31 cellular contexts compared by ENCODE assay signal in the genomic region with DNA sequence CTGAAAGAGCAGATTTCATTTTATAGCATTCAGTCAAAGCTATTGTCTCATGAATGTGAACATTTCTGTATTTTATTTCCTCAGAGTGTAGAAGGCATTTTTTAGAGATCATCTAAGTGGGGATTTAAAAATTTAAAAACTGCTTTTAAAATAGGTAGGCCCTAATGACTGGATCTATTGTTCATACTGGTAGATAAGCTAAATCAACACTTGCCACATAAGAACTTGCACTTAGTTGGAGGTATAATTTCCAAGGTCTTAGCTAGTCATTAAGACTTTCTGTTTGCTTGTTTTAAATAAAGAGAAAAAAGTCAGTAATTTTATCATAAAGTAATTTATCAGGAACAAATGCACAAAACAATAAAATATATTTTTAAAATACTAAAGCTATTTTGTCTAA.
"Had no signal": no experiment of that assay in that cellular context is flagged by ENCODE, and none has a peak within 500 bp of the region (broad histone marks: within the 10 kb centered on the region; RNA-seq: fewer than 3 reads in every experiment).

No MANE protein-coding gene starts in this region.

- H3K27me3 ChIP-seq: adrenal gland, ascending aorta, body of pancreas, brain microvascular endothelial cell, breast epithelium, cardiac muscle cell had no signal

- H3K36me3 ChIP-seq: adrenal gland, ascending aorta, brain microvascular endothelial cell, breast epithelium, cardiac muscle cell had no signal

- H3K27ac ChIP-seq: adrenal gland, ascending aorta, body of pancreas, brain microvascular endothelial cell, breast epithelium, cardiac muscle cell had no signal

- H3K4me1 ChIP-seq: adrenal gland, ascending aorta, breast epithelium had no signal

- ATAC-seq: activated naive CD4-positive, alpha-beta T cell treated with anti-CD3 and anti-CD28 coated beads, Interleukin-2, amount 50 U/mL, for 72 hours; activated naive CD8-positive, alpha-beta T cell treated with anti-CD3 and anti-CD28 coated beads, Interleukin-2, amount 50 U/mL, for 24 hours; activated T-cell treated with anti-CD3 and anti-CD28 coated beads, Interleukin-2, amount 50 U/mL, for 4 hours; activated T-cell treated with anti-CD3 and anti-CD28 coated beads, Interleukin-2, amount 50 U/mL, for 72 hours; activated T-helper 17 cell treated with anti-CD3 and anti-CD28 coated beads, Interleukin-2, amount 50 U/mL, for 72 hours; body of pancreas had no signal

- H3K4me3 ChIP-seq: adrenal gland, ascending aorta, body of pancreas, breast epithelium, cardiac muscle cell had no signal

- H3K9me3 ChIP-seq: adrenal gland, ascending aorta, body of pancreas, breast epithelium had no signal

- DNase-seq: activated effector memory CD4-positive, alpha-beta T cell treated with anti-CD3 and anti-CD28 coated beads, Interleukin-2, amount 50 U/mL, for 16 hours; activated effector memory CD4-positive, alpha-beta T cell treated with Interleukin-2 at 50 U/mL for 16 hours; activated gamma-delta T cell; activated gamma-delta T cell treated with Interleukin-2 at 50 U/mL for 16 hours; activated naive CD4-positive, alpha-beta T cell; activated naive CD4-positive, alpha-beta T cell treated with anti-CD3 and anti-CD28 coated beads for 36 hours; activated naive CD4-positive, alpha-beta T cell treated with anti-CD3 and anti-CD28 coated beads, Interleukin-2, amount 10 ng/mL, durations not matched to agents 7 days and 5 days; activated naive CD4-positive, alpha-beta T cell treated with anti-CD3 and anti-CD28 coated beads, Interleukin-2, amount 50 U/mL, for 16 hours; activated naive CD4-positive, alpha-beta T cell treated with Interleukin-2 at 50 U/mL for 16 hours; activated naive CD8-positive, alpha-beta T cell treated with anti-CD3 and anti-CD28 coated beads for 36 hours; activated naive CD8-positive, alpha-beta T cell treated with anti-CD3 and anti-CD28 coated beads, Interleukin-2, amount 10 ng/mL, durations not matched to agents 7 days and 5 days; activated naive CD8-positive, alpha-beta T cell treated with anti-CD3 and anti-CD28 coated beads, Interleukin-2, amount 50 U/mL, for 24 hours; activated T-cell treated with anti-CD3 and anti-CD28 coated beads, Interleukin-2, amount 50 U/mL, for 1 hour; activated T-cell treated with anti-CD3 and anti-CD28 coated beads, Interleukin-2, amount 50 U/mL, for 24 hours; activated T-cell treated with anti-CD3 and anti-CD28 coated beads, Interleukin-2, amount 50 U/mL, for 4 hours; activated T-cell treated with anti-CD3 and anti-CD28 coated beads, Interleukin-2, amount 50 U/mL, for 48 hours; activated T-cell treated with anti-CD3 and anti-CD28 coated beads, Interleukin-2, amount 50 U/mL, for 72 hours; adrenal gland; amniotic stem cell; amygdala; anterior cingulate cortex; body of pancreas; brain microvascular endothelial cell; caudate nucleus; central memory CD4-positive, alpha-beta T cell; cerebellar nuclear complex had no signal
